In genomic region chr13:51785592-51786424, GRCh38 we compare ENCODE assay signal across 10 cellular contexts. TPM values are rescaled to one million over a fixed set of nuclear protein-coding genes. Genes with fewer than 3 reads are reported as not detected.
DNase-seq lines count a peak whose midpoint lies in the region; ATAC-seq and TF ChIP-seq lines count a peak whose summit lies in the region.
"Had no signal": no experiment of that assay in that cellular context is flagged by ENCODE, and none has a peak within 500 bp of the region (broad histone marks: within the 10 kb centered on the region; RNA-seq: fewer than 3 reads in every experiment).

No MANE protein-coding gene starts in this region.

- H3K4me1 Mint-ChIP-seq in activated CD8-positive, alpha-beta T cell treated with anti-CD3 and anti-CD28 coated beads for 36 hours (ENCODE audit: low read depth) = peaks cover 1% of the 10 kb centered on the region

- no peak overlapping the region for H2BK12ac ChIP-seq in neuronal stem cell (ENCODE audit: low read length)

- peak overlapping the region; percentile 17 for H3K18ac ChIP-seq in neuronal stem cell (ENCODE audit: low read length)

- no peaks in the 10 kb centered on the region for H3K27me3 ChIP-seq in neuronal stem cell (ENCODE audit: control insufficient read depth in 3 of 3, insufficient read depth in 3 of 3, low read depth in 1 of 3, low read length in 3 of 3)

- DNase-seq in DMS 273 treated with DMSO at 0.1 percent for 48 hours (lab: John Stamatoyannopoulos, UW) (peak; percentile 91), NCI-H2029 (lab: John Stamatoyannopoulos, UW) (peak; percentile 16), cerebellar nuclear complex (lab: John Stamatoyannopoulos, UW) (peak; percentile 5 to 59), neuronal stem cell (ENCODE audit: low spot score) (no peak), ACHN (no peak), RKO (ENCODE audit: low spot score) (no peak)
- no peak for DNase-seq in activated CD8-positive, alpha-beta T cell treated with anti-CD3 and anti-CD28 coated beads for 36 hours

- CTCF ChIA-PET in activated CD8-positive, alpha-beta T cell treated with anti-CD3 and anti-CD28 coated beads for 36 hours (lab: Charles Lee) = interaction anchor here (1.4 to 2.3 kb wide), 3 partner anchors 12 to 499 kb away, joined by 5 to 15 read pairs (median 6); no protein-coding TSS in a partner anchor

- H3K36me3 Mint-ChIP-seq in activated CD8-positive, alpha-beta T cell treated with anti-CD3 and anti-CD28 coated beads for 36 hours (ENCODE audit: low read depth) = peaks cover under 1% of the 10 kb centered on the region

- no peak overlapping the region for H4K91ac ChIP-seq in neuronal stem cell (ENCODE audit: low read depth, low read length, poor library complexity)

- H2AK5ac ChIP-seq in neuronal stem cell (ENCODE audit: low read depth, low read length) = no peak overlapping the region

- H2BK5ac ChIP-seq in neuronal stem cell (ENCODE audit: low read length) = no peak overlapping the region

- H3K9me3 ChIP-seq in neuronal stem cell (replicated peaks in 1 of 2; ENCODE audit: control insufficient read depth in 2 of 2, insufficient read depth in 1 of 2, low read depth in 1 of 2, low read length in 2 of 2) = no peaks in the 10 kb centered on the region

- no peak for ATAC-seq in activated CD8-positive, alpha-beta T cell treated with anti-CD3 and anti-CD28 coated beads for 36 hours
- no peak for ATAC-seq in GM18861 (IDR thresholded peaks at IDR 0.05; ENCODE audit: unreplicated experiment)

- H3K27me3 Mint-ChIP-seq in activated CD8-positive, alpha-beta T cell treated with anti-CD3 and anti-CD28 coated beads for 36 hours = no peaks in the 10 kb centered on the region

- H3K23ac ChIP-seq in neuronal stem cell (ENCODE audit: low read depth, low read length, poor library complexity) = no peak overlapping the region

- no peak overlapping the region for H3K4me2 ChIP-seq in neuronal stem cell (ENCODE audit: insufficient read depth, low read length, poor library complexity, severe bottlenecking)

- no peak overlapping the region for H3K9ac ChIP-seq in neuronal stem cell (ENCODE audit: low read depth, low read length, poor library complexity)

- intact Hi-C loops in activated CD8-positive, alpha-beta T cell treated with anti-CD3 and anti-CD28 coated beads for 36 hours (cut with micrococcal nuclease) = no loop called here

- H3K4me3 ChIP-seq in neuronal stem cell (ENCODE audit: low read length in 2 of 2) = no peak overlapping the region

- no peak overlapping the region for H3K4ac ChIP-seq in neuronal stem cell (ENCODE audit: low read length)

- peak overlapping the region; percentile 60 for H2AFZ ChIP-seq in neuronal stem cell (ENCODE audit: low read length)

- H3K14ac ChIP-seq in neuronal stem cell (ENCODE audit: low read length) = no peak overlapping the region

- no peak overlapping the region for H3K27ac Mint-ChIP-seq in activated CD8-positive, alpha-beta T cell treated with anti-CD3 and anti-CD28 coated beads for 36 hours

- peaks cover 6 to 8% of the 10 kb centered on the region in 2 donors for H3K4me1 ChIP-seq in neuronal stem cell (ENCODE audit: control insufficient read depth in 2 of 2, insufficient read depth in 1 of 2, low read depth in 1 of 2, low read length in 2 of 2)

- no peak overlapping the region for H2BK120ac ChIP-seq in neuronal stem cell (ENCODE audit: low read depth, low read length)

- H3K36me3 ChIP-seq in neuronal stem cell (replicated peaks in 1 of 2; ENCODE audit: control insufficient read depth in 2 of 2, insufficient read depth in 2 of 2, low read length in 2 of 2) = no peaks in the 10 kb centered on the region

- no peak overlapping the region for H3K4me3 Mint-ChIP-seq in activated CD8-positive, alpha-beta T cell treated with anti-CD3 and anti-CD28 coated beads for 36 hours

- no peaks in the 10 kb centered on the region for H3K9me3 Mint-ChIP-seq in activated CD8-positive, alpha-beta T cell treated with anti-CD3 and anti-CD28 coated beads for 36 hours

- no peak overlapping the region for H2BK15ac ChIP-seq in neuronal stem cell (ENCODE audit: low read length)

- no peak for TF ChIP-seq CTCF in activated CD8-positive, alpha-beta T cell treated with anti-CD3 and anti-CD28 coated beads for 36 hours (IDR thresholded peaks at IDR 0.05)

- in situ Hi-C loops in ACHN (cut with HindIII; ENCODE audit: low pct_ligation_motif_present, low pct_unique_long_range_greater_than_20kb, low sequenced_read_pairs) = no loop called here

- H3K27ac ChIP-seq in neuronal stem cell (replicated peaks; ENCODE audit: low read length) = no peak overlapping the region

- WGBS in neuronal stem cell (ENCODE audit: extremely low coverage in 2 of 2, insufficient read length in 2 of 2, insufficient replicate concordance in 1 of 2), 2 donors = no CpG with 5 or more reads among the region's 13 CpGs

- no peaks in the 10 kb centered on the region for H3K79me1 ChIP-seq in neuronal stem cell (ENCODE audit: low read depth, low read length)

- H4K8ac ChIP-seq in neuronal stem cell (ENCODE audit: low read depth, low read length) = no peak overlapping the region

- POLR2A ChIA-PET in activated CD8-positive, alpha-beta T cell treated with anti-CD3 and anti-CD28 coated beads for 36 hours (lab: Charles Lee) = no interaction called here

RNA-seq across cellular contexts. Expression of gene DHRS12, which starts 18.2 kb away (rescaled TPM):
- 18.5 TPM for polyA plus RNA-seq in neuronal stem cell (2013, experiment 1 of 2)
- polyA plus RNA-seq in neuronal stem cell (2013, experiment 2 of 2) = 20.4 TPM
- total RNA-seq in activated CD8-positive, alpha-beta T cell treated with anti-CD3 and anti-CD28 coated beads for 36 hours = 1 to 10 TPM; 6.6 to 6.7 TPM

RNA-seq across cellular contexts. Expression of gene TMEM272, which starts 59.2 kb away (rescaled TPM):
- 0.04 TPM for polyA plus RNA-seq in neuronal stem cell (2013, experiment 1 of 2)
- polyA plus RNA-seq in neuronal stem cell (2013, experiment 2 of 2) = 0.03 TPM
- under 1 TPM; 0.18 to 0.32 TPM for total RNA-seq in activated CD8-positive, alpha-beta T cell treated with anti-CD3 and anti-CD28 coated beads for 36 hours
- total RNA-seq: NCI-H460, renal cortical epithelial cell had no signal

Comparison
In these comparisons a context has a peak if more than half of its experiments do, and no peak if none do; other contexts are left out.
1. DNase-seq: peak in DMS 273 treated with DMSO at 0.1 percent for 48 hours (single experiment), NCI-H2029 (single experiment) and cerebellar nuclear complex (2 of 2); none in neuronal stem cell (single experiment), activated CD8-positive, alpha-beta T cell treated with anti-CD3 and anti-CD28 coated beads for 36 hours (single experiment), ACHN (single experiment) and RKO (single experiment).